ENCODE assay signal across 2 cellular contexts in genomic region chr9:128818099-128818838, GRCh38.
TF ChIP-seq lines count a peak whose summit lies in the region.

Gene ENDOG (plus strand): TSS chr9:128818500. CDS start chr9:128818685, 185 bp downstream.

TF ChIP-seq in IMR-90, 13 proteins besides CTCF, POLR2A, EP300 and RAD21:
- TF ChIP-seq SMC3 (IDR thresholded peaks at IDR 0.05; ENCODE audit: low read depth, low read length), result peak; percentile 59
- peak; percentile 10; the same call in 1 of the 2 replicates for TF ChIP-seq BHLHE40 (IDR thresholded peaks at IDR 0.05; ENCODE audit: low read depth, low read length)
- TF ChIP-seq, protein P1, sequence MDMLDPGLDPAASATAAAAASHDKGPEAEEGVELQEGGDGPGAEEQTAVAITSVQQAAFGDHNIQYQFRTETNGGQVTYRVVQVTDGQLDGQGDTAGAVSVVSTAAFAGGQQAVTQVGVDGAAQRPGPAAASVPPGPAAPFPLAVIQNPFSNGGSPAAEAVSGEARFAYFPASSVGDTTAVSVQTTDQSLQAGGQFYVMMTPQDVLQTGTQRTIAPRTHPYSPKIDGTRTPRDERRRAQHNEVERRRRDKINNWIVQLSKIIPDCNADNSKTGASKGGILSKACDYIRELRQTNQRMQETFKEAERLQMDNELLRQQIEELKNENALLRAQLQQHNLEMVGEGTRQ (IDR thresholded peaks at IDR 0.05; ENCODE audit: low read depth, low read length), result no peak
- TF ChIP-seq MAFK (IDR thresholded peaks at IDR 0.05; ENCODE audit: low read depth, low read length), result no peak
- TF ChIP-seq MAZ (IDR thresholded peaks at IDR 0.05; ENCODE audit: borderline replicate concordance, low read depth, low read length), result peak; percentile 46; the same call in 1 of the 2 replicates
- TF ChIP-seq MXI1 (IDR thresholded peaks at IDR 0.05; ENCODE audit: borderline replicate concordance, low read depth, low read length), result peak; percentile 26; the same call in 1 of the 2 replicates
- no peak for TF ChIP-seq CHD1 (IDR thresholded peaks at IDR 0.05; ENCODE audit: low read depth, low read length)
- no peak for TF ChIP-seq FOS (IDR thresholded peaks at IDR 0.05; ENCODE audit: low read depth, low read length)

TF ChIP-seq in endothelial cell of umbilical vein, 7 proteins besides CTCF, POLR2A, EP300 and RAD21:
- TF ChIP-seq EZH2 (IDR thresholded peaks at IDR 0.05; ENCODE audit: borderline replicate concordance, low read depth, low read length, severe bottlenecking) (no peak), FOS (IDR thresholded peaks at IDR 0.05; ENCODE audit: borderline replicate concordance, insufficient read depth, low read length) (no peak), MAX (IDR thresholded peaks at IDR 0.05; ENCODE audit: insufficient read depth, insufficient read length) (no peak), MYC (IDR thresholded peaks at IDR 0.05; ENCODE audit: low read depth, low read length) (no peak), POLR2AphosphoS5 (IDR thresholded peaks at IDR 0.05; ENCODE audit: insufficient read depth, low read depth, low read length) (peak; percentile 88), JUN (IDR thresholded peaks at IDR 0.05; ENCODE audit: borderline replicate concordance, insufficient read depth, insufficient read length, low read depth) (no peak), GATA2 (IDR thresholded peaks at IDR 0.05; ENCODE audit: insufficient read depth, insufficient read length, low read depth, low read length) (no peak)
